ENCODE assay signal across 14 cellular contexts in the genomic region with DNA sequence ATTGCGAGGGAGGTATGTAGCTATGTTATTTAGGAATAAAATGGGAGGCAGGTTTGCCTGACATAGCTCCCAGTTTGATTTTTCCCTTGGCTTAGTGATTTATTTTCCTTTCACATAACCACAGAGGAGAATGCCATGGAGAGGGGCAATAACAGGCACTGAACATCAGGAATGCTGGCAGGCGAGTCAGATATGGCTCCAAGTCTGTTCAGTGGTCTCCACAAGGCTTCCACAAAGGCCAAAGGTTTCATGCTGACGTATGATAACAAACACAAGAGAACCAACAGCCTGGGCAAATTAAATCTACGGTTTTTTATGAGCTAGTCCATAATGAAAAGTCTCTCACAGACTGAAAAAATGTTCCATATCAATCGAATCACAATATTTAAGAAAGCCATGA.
DNase-seq lines count a peak whose midpoint lies in the region; ATAC-seq and TF ChIP-seq lines count a peak whose summit lies in the region.
"Had no signal": no experiment of that assay in that cellular context is flagged by ENCODE, and none has a peak within 500 bp of the region (broad histone marks: within the 10 kb centered on the region; RNA-seq: fewer than 3 reads in every experiment).

No MANE protein-coding gene starts in this region.

- H3K9me3 ChIP-seq in OCI-LY1 (ENCODE audit: low read length) (no peaks in the 10 kb centered on the region), tibial artery (no peaks in the 10 kb centered on the region)

- H3K27me3 Mint-ChIP-seq in GM23338 (ENCODE audit: insufficient read depth, low read depth, poor library complexity) (peaks cover 10% of the 10 kb centered on the region), progenitor cell of endocrine pancreas (no peaks in the 10 kb centered on the region)
- H3K27me3 Mint-ChIP-seq: CD4-positive, alpha-beta T cell had no signal

- H3K36me3 ChIP-seq in GM23338 (ENCODE audit: insufficient read depth): peaks cover 14% of the 10 kb centered on the region
- peaks cover 3% of the 10 kb centered on the region; the same call in 1 of the 2 replicates for H3K36me3 ChIP-seq in OCI-LY1 (ENCODE audit: insufficient read depth, low read length)
- peaks cover 0 to 9% (median 5%) of the 10 kb centered on the region in 3 donors for H3K36me3 ChIP-seq in tibial artery

- DNase-seq in GM23338 (ENCODE audit: low spot score): no peak
- DNase-seq in fibroblast of peridontal ligament (ENCODE audit: extremely low read depth): peak; percentile 56
- DNase-seq in progenitor cell of endocrine pancreas (ENCODE audit: low spot score, unreplicated experiment): no peak
- no peak for DNase-seq in tibial artery
- no peak for DNase-seq in NCI-H2171 (lab: John Stamatoyannopoulos, UW)
- DNase-seq in NCI-H2029 treated with DMSO at 0.1 percent for 48 hours (lab: John Stamatoyannopoulos, UW): no peak
- DNase-seq in omental fat pad (ENCODE audit: low spot score): no peak
- DNase-seq: CD4-positive, alpha-beta T cell; NCI-H1092; NCI-H345; NCI-H69; NK-92 treated with Interleukin-12 subunit alpha and Interleukin-12 subunit beta, amount 100 ng/mL, for 24 hours had no signal

- H2AFZ ChIP-seq in GM23338: no peak overlapping the region
- no peak overlapping the region for H2AFZ ChIP-seq in OCI-LY1 (ENCODE audit: low read length)

- H3K27me3 ChIP-seq in GM23338 (ENCODE audit: insufficient read depth): no peaks in the 10 kb centered on the region
- no peaks in the 10 kb centered on the region for H3K27me3 ChIP-seq in OCI-LY1 (ENCODE audit: insufficient read depth, low read length)
- no peaks in the 10 kb centered on the region for H3K27me3 ChIP-seq in tibial artery

- H3K27ac ChIP-seq in GM23338 (ENCODE audit: low read depth) (peak overlapping the region; percentile 90), OCI-LY1 (ENCODE audit: low read depth, low read length, poor library complexity, severe bottlenecking) (peak overlapping the region; percentile 43), tibial artery (no peak overlapping the region)
- H3K27ac ChIP-seq: SK-N-MC had no signal

- peaks cover 28% of the 10 kb centered on the region for H3K4me1 Mint-ChIP-seq in GM23338
- peaks cover 43% of the 10 kb centered on the region for H3K4me1 Mint-ChIP-seq in progenitor cell of endocrine pancreas (ENCODE audit: low read depth)

- H3K4me1 ChIP-seq in GM23338 (ENCODE audit: insufficient read depth): peaks cover 30% of the 10 kb centered on the region
- H3K4me1 ChIP-seq in OCI-LY1 (ENCODE audit: insufficient read depth, low read length, severe bottlenecking): peaks cover 17% of the 10 kb centered on the region
- H3K4me1 ChIP-seq in tibial artery: no peaks in the 10 kb centered on the region

- H3K36me3 Mint-ChIP-seq in GM23338 (ENCODE audit: low read depth): peaks cover 35% of the 10 kb centered on the region
- H3K36me3 Mint-ChIP-seq in progenitor cell of endocrine pancreas (ENCODE audit: insufficient read depth): peaks cover 30% of the 10 kb centered on the region

- intact Hi-C loops in tibial artery (cut with DNase I; ENCODE audit: low total_unique reads): no loop called here

- no peak overlapping the region for H3K4me3 ChIP-seq in GM23338
- H3K4me3 ChIP-seq in OCI-LY1 (ENCODE audit: low read depth, low read length, poor library complexity, severe bottlenecking): no peak overlapping the region
- H3K4me3 ChIP-seq in tibial artery: no peak overlapping the region
- H3K4me3 ChIP-seq: SK-N-MC had no signal

- H3F3A ChIP-seq in GM23338 (replicated peaks; ENCODE audit: low read depth) (no peaks in the 10 kb centered on the region), OCI-LY1 (ENCODE audit: insufficient read depth, low read length) (no peaks in the 10 kb centered on the region)

- peak overlapping the region; percentile 71; the same call in 1 of the 2 replicates for H3K27ac Mint-ChIP-seq in GM23338
- H3K27ac Mint-ChIP-seq in progenitor cell of endocrine pancreas: peak overlapping the region; percentile 94
- H3K27ac Mint-ChIP-seq: CD4-positive, alpha-beta T cell had no signal

- no peak overlapping the region for H3K9ac ChIP-seq in OCI-LY1 (ENCODE audit: low read length)

- H3K79me2 ChIP-seq in GM23338 (replicated peaks; ENCODE audit: insufficient read depth): no peaks in the 10 kb centered on the region
- H3K79me2 ChIP-seq in OCI-LY1 (ENCODE audit: insufficient read depth, low read length): no peaks in the 10 kb centered on the region

- H3K9me3 Mint-ChIP-seq in GM23338: peaks cover 21% of the 10 kb centered on the region
- peaks cover 11% of the 10 kb centered on the region for H3K9me3 Mint-ChIP-seq in progenitor cell of endocrine pancreas (ENCODE audit: low read depth)

- TF ChIP-seq CTCF in GM23338 (conservative IDR thresholded peaks at IDR 0.05; ENCODE audit: low read depth in 2 of 2) (no peak), OCI-LY1 (IDR thresholded peaks at IDR 0.05; ENCODE audit: low read length) (no peak), progenitor cell of endocrine pancreas (IDR thresholded peaks at IDR 0.05; ENCODE audit: unreplicated experiment) (no peak), tibial artery (IDR thresholded peaks at IDR 0.05) (no peak), omental fat pad (IDR thresholded peaks at IDR 0.05) (no peak)

- no peak for ATAC-seq in GM23338
- no peak for ATAC-seq in omental fat pad (ENCODE audit: low FRiP score)

- H4K20me1 ChIP-seq in GM23338 (replicated peaks; ENCODE audit: insufficient read depth): no peaks in the 10 kb centered on the region
- no peaks in the 10 kb centered on the region for H4K20me1 ChIP-seq in OCI-LY1 (ENCODE audit: insufficient read depth, low read length)

- H3K4me3 Mint-ChIP-seq in GM23338 (no peak overlapping the region), progenitor cell of endocrine pancreas (ENCODE audit: low read depth) (no peak overlapping the region)
- H3K4me3 Mint-ChIP-seq: CD4-positive, alpha-beta T cell had no signal

- H3K4me2 ChIP-seq in GM23338: peak overlapping the region; percentile 41; the same call in 1 of the 2 replicates
- no peak overlapping the region for H3K4me2 ChIP-seq in OCI-LY1 (ENCODE audit: low read length)

- no peaks in the 10 kb centered on the region for H3K9me2 ChIP-seq in GM23338 (ENCODE audit: insufficient read depth)
- H3K9me2 ChIP-seq in OCI-LY1 (ENCODE audit: low read depth, low read length): no peaks in the 10 kb centered on the region

TF ChIP-seq in GM23338, 12 proteins besides CTCF, POLR2A, EP300 and RAD21 (continues in another document):
- TF ChIP-seq STAT1 (IDR thresholded peaks at IDR 0.05; ENCODE audit: unreplicated experiment): no peak
- TF ChIP-seq, protein P1, sequence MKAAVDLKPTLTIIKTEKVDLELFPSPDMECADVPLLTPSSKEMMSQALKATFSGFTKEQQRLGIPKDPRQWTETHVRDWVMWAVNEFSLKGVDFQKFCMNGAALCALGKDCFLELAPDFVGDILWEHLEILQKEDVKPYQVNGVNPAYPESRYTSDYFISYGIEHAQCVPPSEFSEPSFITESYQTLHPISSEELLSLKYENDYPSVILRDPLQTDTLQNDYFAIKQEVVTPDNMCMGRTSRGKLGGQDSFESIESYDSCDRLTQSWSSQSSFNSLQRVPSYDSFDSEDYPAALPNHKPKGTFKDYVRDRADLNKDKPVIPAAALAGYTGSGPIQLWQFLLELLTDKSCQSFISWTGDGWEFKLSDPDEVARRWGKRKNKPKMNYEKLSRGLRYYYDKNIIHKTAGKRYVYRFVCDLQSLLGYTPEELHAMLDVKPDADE (IDR thresholded peaks at IDR 0.05): no peak
- TF ChIP-seq, protein P2, sequence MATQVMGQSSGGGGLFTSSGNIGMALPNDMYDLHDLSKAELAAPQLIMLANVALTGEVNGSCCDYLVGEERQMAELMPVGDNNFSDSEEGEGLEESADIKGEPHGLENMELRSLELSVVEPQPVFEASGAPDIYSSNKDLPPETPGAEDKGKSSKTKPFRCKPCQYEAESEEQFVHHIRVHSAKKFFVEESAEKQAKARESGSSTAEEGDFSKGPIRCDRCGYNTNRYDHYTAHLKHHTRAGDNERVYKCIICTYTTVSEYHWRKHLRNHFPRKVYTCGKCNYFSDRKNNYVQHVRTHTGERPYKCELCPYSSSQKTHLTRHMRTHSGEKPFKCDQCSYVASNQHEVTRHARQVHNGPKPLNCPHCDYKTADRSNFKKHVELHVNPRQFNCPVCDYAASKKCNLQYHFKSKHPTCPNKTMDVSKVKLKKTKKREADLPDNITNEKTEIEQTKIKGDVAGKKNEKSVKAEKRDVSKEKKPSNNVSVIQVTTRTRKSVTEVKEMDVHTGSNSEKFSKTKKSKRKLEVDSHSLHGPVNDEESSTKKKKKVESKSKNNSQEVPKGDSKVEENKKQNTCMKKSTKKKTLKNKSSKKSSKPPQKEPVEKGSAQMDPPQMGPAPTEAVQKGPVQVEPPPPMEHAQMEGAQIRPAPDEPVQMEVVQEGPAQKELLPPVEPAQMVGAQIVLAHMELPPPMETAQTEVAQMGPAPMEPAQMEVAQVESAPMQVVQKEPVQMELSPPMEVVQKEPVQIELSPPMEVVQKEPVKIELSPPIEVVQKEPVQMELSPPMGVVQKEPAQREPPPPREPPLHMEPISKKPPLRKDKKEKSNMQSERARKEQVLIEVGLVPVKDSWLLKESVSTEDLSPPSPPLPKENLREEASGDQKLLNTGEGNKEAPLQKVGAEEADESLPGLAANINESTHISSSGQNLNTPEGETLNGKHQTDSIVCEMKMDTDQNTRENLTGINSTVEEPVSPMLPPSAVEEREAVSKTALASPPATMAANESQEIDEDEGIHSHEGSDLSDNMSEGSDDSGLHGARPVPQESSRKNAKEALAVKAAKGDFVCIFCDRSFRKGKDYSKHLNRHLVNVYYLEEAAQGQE (IDR thresholded peaks at IDR 0.05; ENCODE audit: unreplicated experiment): no peak
- no peak for TF ChIP-seq NANOG (IDR thresholded peaks at IDR 0.05; ENCODE audit: borderline replicate concordance)
- TF ChIP-seq ZNF331 (CRISPR knock-in tag; IDR thresholded peaks at IDR 0.05; ENCODE audit: low read depth): no peak
- TF ChIP-seq EZH2phosphoT487 (IDR thresholded peaks at IDR 0.05; ENCODE audit: unreplicated experiment): no peak
- no peak for TF ChIP-seq JUNB (IDR thresholded peaks at IDR 0.05; ENCODE audit: unreplicated experiment)
- no peak for TF ChIP-seq CREB1 (CRISPR knock-in tag; IDR thresholded peaks at IDR 0.05; ENCODE audit: low read depth)
- TF ChIP-seq POLR2AphosphoS5 (IDR thresholded peaks at IDR 0.05; ENCODE audit: low read depth): no peak
- no peak for TF ChIP-seq EZH2 (IDR thresholded peaks at IDR 0.05; ENCODE audit: low read depth, unreplicated experiment)

Comparison
In these comparisons a context has a peak if more than half of its experiments do, and no peak if none do; other contexts are left out.
1. H3K27ac ChIP-seq: peak in GM23338 (single experiment) and OCI-LY1 (single experiment); none in tibial artery (0 of 2).